ENCODE assay signal across 9 cellular contexts in genomic region chrX:8447367-8447766, GRCh38. TPM values are rescaled to one million over a fixed set of nuclear protein-coding genes. Genes with fewer than 3 reads are reported as not detected.
"Had no signal": no experiment of that assay in that cellular context is flagged by ENCODE, and none has a peak within 500 bp of the region (broad histone marks: within the 10 kb centered on the region; RNA-seq: fewer than 3 reads in every experiment).

No MANE protein-coding gene starts in this region.

- ATAC-seq: GM23338, HCT116, K562 had no signal

- DNase-seq: H7, HFFc6, IMR-90, KG1 had no signal

- FAIRE-seq: HTR-8/SVneo, K562 had no signal

RNA-seq across cellular contexts. Expression of gene VCX3B, which starts 17.3 kb away (rescaled TPM):
- total RNA-seq: GM23338, H7, HFFc6, HT-29, IMR-90 had no signal
